Comparison of ENCODE assay signal across 1 cellular context in the genomic region with DNA sequence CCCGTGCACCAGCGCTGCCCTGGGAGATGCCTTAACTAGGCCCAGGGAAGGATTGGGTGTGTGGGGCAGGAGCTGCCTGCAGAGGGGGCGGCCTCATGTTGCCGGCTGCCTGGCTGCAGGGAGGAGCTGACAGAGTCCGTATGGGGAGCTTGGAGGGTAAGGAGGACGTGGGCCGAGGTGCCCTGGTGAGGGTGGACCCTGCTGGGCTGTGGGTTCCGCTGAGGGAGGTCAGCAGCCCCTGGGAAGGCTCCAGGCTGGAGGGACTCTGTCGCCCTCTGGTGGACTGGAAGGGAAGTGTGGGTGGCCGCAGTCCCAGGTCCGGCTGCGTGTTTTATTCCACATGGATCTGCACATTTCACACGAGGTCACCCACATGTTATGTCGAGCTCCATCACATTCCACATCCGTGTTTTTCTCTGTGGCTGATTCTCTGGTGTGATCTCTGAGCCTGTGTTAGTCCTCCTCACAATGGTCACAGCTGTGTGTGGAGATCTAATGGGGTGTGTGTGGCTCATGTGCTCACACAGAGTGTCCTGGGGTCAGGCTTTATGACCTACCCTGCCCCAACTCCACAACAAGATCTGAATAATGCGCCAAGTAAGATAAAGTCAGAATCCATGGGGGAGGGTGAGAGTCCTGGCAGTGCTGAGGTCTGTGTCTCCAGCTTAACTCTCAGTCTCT.
TF ChIP-seq lines count a peak whose summit lies in the region.

No MANE protein-coding gene starts in this region.

TF ChIP-seq in GM12878, 131 proteins besides CTCF, POLR2A, EP300 and RAD21 (continued from another document):
- no peak for TF ChIP-seq RB1 (IDR thresholded peaks at IDR 0.05; ENCODE audit: borderline replicate concordance)
- no peak for TF ChIP-seq ASH2L (IDR thresholded peaks at IDR 0.05; ENCODE audit: borderline replicate concordance, low read depth)
- peak; percentile 59 for TF ChIP-seq SMC3 (IDR thresholded peaks at IDR 0.05; ENCODE audit: borderline replicate concordance, low read length)
- TF ChIP-seq STAT3 (IDR thresholded peaks at IDR 0.05; ENCODE audit: low read depth, low read length) = no peak
- no peak for TF ChIP-seq CHD2 (IDR thresholded peaks at IDR 0.05; ENCODE audit: borderline replicate concordance, low read depth, low read length)
TF ChIP-seq in GM12878: peak in this region for 2.
